Comparison of ENCODE assay signal across 18 cellular contexts in genomic region chr17:73613271-73613941, GRCh38. TPM values are rescaled to one million over a fixed set of nuclear protein-coding genes. Genes with fewer than 3 reads are reported as not detected.
DNase-seq lines count a peak whose midpoint lies in the region; ATAC-seq and TF ChIP-seq lines count a peak whose summit lies in the region.
"Had no signal": no experiment of that assay in that cellular context is flagged by ENCODE, and none has a peak within 500 bp of the region (broad histone marks: within the 10 kb centered on the region; RNA-seq: fewer than 3 reads in every experiment).

No MANE protein-coding gene starts in this region.

- H3K4me3 Mint-ChIP-seq in chondrocyte (ENCODE audit: unreplicated experiment): no peak overlapping the region
- peak overlapping the region; percentile 82 for H3K4me3 Mint-ChIP-seq in type B pancreatic cell
- H3K4me3 Mint-ChIP-seq: effector memory CD8-positive, alpha-beta T cell had no signal

- H2AFZ ChIP-seq in SK-N-SH (ENCODE audit: low read depth): no peak overlapping the region

- no peak for TF ChIP-seq RAD21 in SK-N-SH (IDR thresholded peaks at IDR 0.05; ENCODE audit: low read length)

- no peaks in the 10 kb centered on the region for H4K20me1 ChIP-seq in SK-N-SH (ENCODE audit: insufficient read depth)

- H3K4me3 ChIP-seq in SK-N-SH (ENCODE audit: low read depth in 2 of 2, low read length in 1 of 2): no peak overlapping the region

- no peaks in the 10 kb centered on the region for H3K27me3 Mint-ChIP-seq in chondrocyte (ENCODE audit: low read depth)
- H3K27me3 Mint-ChIP-seq in type B pancreatic cell: no peaks in the 10 kb centered on the region

- H3K4me2 ChIP-seq in SK-N-SH: no peak overlapping the region

- no peaks in the 10 kb centered on the region for H3K9me3 Mint-ChIP-seq in chondrocyte (ENCODE audit: low read depth)
- no peaks in the 10 kb centered on the region for H3K9me3 Mint-ChIP-seq in type B pancreatic cell
- H3K9me3 Mint-ChIP-seq: effector memory CD8-positive, alpha-beta T cell had no signal

- H3K9ac ChIP-seq in SK-N-SH: no peak overlapping the region

- H3K27ac Mint-ChIP-seq in chondrocyte (ENCODE audit: unreplicated experiment): peak overlapping the region; percentile 78
- peak overlapping the region; percentile 90 for H3K27ac Mint-ChIP-seq in type B pancreatic cell
- H3K27ac Mint-ChIP-seq: effector memory CD8-positive, alpha-beta T cell had no signal

- peaks cover 0 to 12% of the 10 kb centered on the region in 2 experiments; a peak in 2 of 4 replicates for H3K4me1 ChIP-seq in SK-N-SH (ENCODE audit: control insufficient read depth in 1 of 2, insufficient read depth in 2 of 2, low read depth in 1 of 2, low read length in 1 of 2)

- no peaks in the 10 kb centered on the region for H3K9me3 ChIP-seq in SK-N-SH

- no peaks in the 10 kb centered on the region for H3F3A ChIP-seq in SK-N-SH (replicated peaks; ENCODE audit: insufficient read depth)

- H3K36me3 Mint-ChIP-seq in chondrocyte (ENCODE audit: low read depth) (no peaks in the 10 kb centered on the region), type B pancreatic cell (peaks cover 10% of the 10 kb centered on the region)

- H3K79me2 ChIP-seq in SK-N-SH (ENCODE audit: insufficient read depth): no peaks in the 10 kb centered on the region

- no peak for TF ChIP-seq CTCF in SK-N-SH (IDR thresholded peaks at IDR 0.05)
- TF ChIP-seq CTCF in chondrocyte (IDR thresholded peaks at IDR 0.05): no peak
- no peak for TF ChIP-seq CTCF in type B pancreatic cell (conservative IDR thresholded peaks at IDR 0.05)

- 74% methylated on average over 20 of the region's 20 CpGs for WGBS in SK-N-SH (ENCODE audit: low lambda C conversion rate)

- CTCF ChIA-PET in SK-N-SH (lab: Yijun Ruan, JAX): interaction anchor here (0.7 to 2.3 kb wide), 11 partner anchors 9 to 281 kb away, joined by 3 to 8 read pairs (median 3); no protein-coding TSS in a partner anchor

- H3K4me1 Mint-ChIP-seq in chondrocyte (ENCODE audit: low read depth) (peaks cover 23% of the 10 kb centered on the region), type B pancreatic cell (ENCODE audit: unreplicated experiment) (peaks cover 60% of the 10 kb centered on the region)

- no peaks in the 10 kb centered on the region for H3K9me2 ChIP-seq in SK-N-SH

- H3K27me3 ChIP-seq in SK-N-SH (ENCODE audit: insufficient read depth): no peaks in the 10 kb centered on the region

- POLR2A ChIA-PET in SK-N-SH (lab: Yijun Ruan, JAX): no interaction called here

- no peak for TF ChIP-seq EP300 in SK-N-SH (IDR thresholded peaks at IDR 0.05; ENCODE audit: borderline replicate concordance in 1 of 2, low read depth in 1 of 2, low read length in 1 of 2)

- peak; percentile 56 for DNase-seq in SK-N-SH
- peak; percentile 50 for DNase-seq in chondrocyte (ENCODE audit: low spot score)
- peak; percentile 94 for DNase-seq in left kidney (ENCODE audit: low read depth, low spot score)
- peak; percentile 85 for DNase-seq in type B pancreatic cell (ENCODE audit: extremely low spot score, unreplicated experiment)
- no peak for DNase-seq in GF-D8 (lab: John Stamatoyannopoulos, UW)
- no peak for DNase-seq in GOT3 (lab: John Stamatoyannopoulos, UW)
- no peak for DNase-seq in SW 1271 (lab: John Stamatoyannopoulos, UW)
- DNase-seq: 8988T; activated effector memory CD4-positive, alpha-beta T cell treated with anti-CD3 and anti-CD28 coated beads, Interleukin-2, amount 50 U/mL, for 16 hours; DMS79 treated with DMSO at 0.1 percent for 48 hours; effector memory CD8-positive, alpha-beta T cell; foreskin melanocyte; HCEC 1CT; kidney; NCI-H1436; NCI-H510A had no signal

- no peak; the same call in 2 of the 3 replicates for ATAC-seq in SK-N-SH treated with all-trans-retinoic acid at 6 μM for 48 hours
- ATAC-seq: effector memory CD8-positive, alpha-beta T cell had no signal

- no peaks in the 10 kb centered on the region for H3K36me3 ChIP-seq in SK-N-SH (replicated peaks in 1 of 2; ENCODE audit: control insufficient read depth in 1 of 2, insufficient read depth in 2 of 2, low read length in 1 of 2)

- H3K27ac ChIP-seq in SK-N-SH (ENCODE audit: low read depth in 2 of 2, low read length in 1 of 2): peak overlapping the region in 1 of 2 experiments; percentile 78; a peak in 2 of 4 replicates
- H3K27ac ChIP-seq: C4-2B had no signal

TF ChIP-seq in SK-N-SH, 30 proteins besides CTCF, POLR2A, EP300 and RAD21:
- TF ChIP-seq FOSL2 (IDR thresholded peaks at IDR 0.05; ENCODE audit: borderline replicate concordance, low read depth) (no peak), SMC3 (IDR thresholded peaks at IDR 0.05; ENCODE audit: low read depth, low read length) (no peak), POLR2AphosphoS5 (IDR thresholded peaks at IDR 0.05; ENCODE audit: low read depth, low read length) (no peak), GATA2 (CRISPR knock-in tag; IDR thresholded peaks at IDR 0.05) (no peak), CHD2 (IDR thresholded peaks at IDR 0.05; ENCODE audit: low read length, partially characterized antibody) (no peak), RXRA (IDR thresholded peaks at IDR 0.05; ENCODE audit: borderline replicate concordance, low read depth) (no peak), SIN3A (IDR thresholded peaks at IDR 0.05; ENCODE audit: borderline replicate concordance, low read depth, low read length) (no peak), REST (IDR thresholded peaks at IDR 0.05; ENCODE audit: low read depth, low read length) (no peak)

TF ChIP-seq in SK-N-SH treated with all-trans-retinoic acid at 6 μM for 48 hours, 23 proteins besides CTCF, POLR2A, EP300 and RAD21:
- TF ChIP-seq SNAI2 (CRISPR knock-in tag; IDR thresholded peaks at IDR 0.05) (no peak), ARNTL (CRISPR knock-in tag; IDR thresholded peaks at IDR 0.05; ENCODE audit: borderline replicate concordance, low read depth) (no peak), ZC3H10 (CRISPR knock-in tag; IDR thresholded peaks at IDR 0.05) (no peak), TCF4 (CRISPR knock-in tag; IDR thresholded peaks at IDR 0.05; ENCODE audit: borderline replicate concordance) (no peak)

RNA-seq across cellular contexts. Expression of gene SDK2, which starts 30.8 kb away (rescaled TPM):
- polyA plus RNA-seq in SK-N-SH (2012; rRNA removed): 0.02 TPM in 2 replicates
- 0.01 and 0.04 TPM in 2 replicates for polyA plus RNA-seq in SK-N-SH (2012; cell fraction: cytosol; rRNA removed)
- polyA plus RNA-seq in SK-N-SH (2012; cell fraction: nucleus; rRNA removed): 0.02 and 0.04 TPM in 2 replicates
- total RNA-seq in chondrocyte (15.8 to 38.5 TPM (median 16.2 TPM) in 3 replicates), type B pancreatic cell (ENCODE audit: low replicate concordance) (4.6 and 47.3 TPM in 2 replicates)

Comparison
In these comparisons a context has a peak if more than half of its experiments do, and no peak if none do; other contexts are left out.
1. DNase-seq: peak in SK-N-SH (single experiment), chondrocyte (single experiment), left kidney (single experiment) and type B pancreatic cell (single experiment); none in GF-D8 (single experiment), GOT3 (single experiment) and SW 1271 (0 of 2).